16 cellular contexts compared by ENCODE assay signal in the genomic region with DNA sequence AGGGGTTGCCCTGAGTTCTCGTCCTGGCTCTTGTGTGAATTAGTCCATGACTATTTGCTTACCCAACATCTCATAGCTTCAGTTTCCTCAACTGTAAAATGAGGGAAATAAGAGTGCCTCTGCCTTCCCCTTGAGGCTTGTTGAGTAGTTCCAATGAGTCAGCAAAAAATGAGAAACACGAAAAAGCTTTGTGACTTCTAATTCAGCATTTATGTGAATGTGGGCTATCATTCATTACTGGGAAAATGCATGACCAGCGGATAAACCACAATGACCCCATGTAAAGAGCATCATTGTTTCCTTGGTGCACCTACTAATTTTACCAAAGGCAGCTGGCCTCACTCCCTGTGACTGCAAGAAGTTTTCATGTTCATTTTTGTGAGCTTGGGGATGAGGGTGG.
"Had no signal": no experiment of that assay in that cellular context is flagged by ENCODE, and none has a peak within 500 bp of the region (broad histone marks: within the 10 kb centered on the region; RNA-seq: fewer than 3 reads in every experiment).

No MANE protein-coding gene starts in this region.

- H3K27me3 ChIP-seq: esophagus squamous epithelium, gastroesophageal sphincter, ovary, stomach, thyroid gland, vagina had no signal

- H3K4me1 Mint-ChIP-seq: activated naive CD4-positive, alpha-beta T cell treated with anti-CD3 and anti-CD28 coated beads, Interleukin-2, amount 50 U/mL, for 24 hours; neural crest cell had no signal

- H3K27ac ChIP-seq: esophagus squamous epithelium, gastroesophageal sphincter, ovary, stomach, thyroid gland, vagina had no signal

- DNase-seq: activated effector memory CD4-positive, alpha-beta T cell treated with Interleukin-2 at 50 U/mL for 16 hours; activated T-cell treated with anti-CD3 and anti-CD28 coated beads, Interleukin-2, amount 50 U/mL, for 1 hour; amygdala; esophagus squamous epithelium; kidney; ovary; small intestine; stomach; T-helper 2 cell; thyroid gland had no signal

- H3K27ac Mint-ChIP-seq: activated naive CD4-positive, alpha-beta T cell treated with anti-CD3 and anti-CD28 coated beads, Interleukin-2, amount 50 U/mL, for 24 hours had no signal

- H3K4me3 Mint-ChIP-seq: activated naive CD4-positive, alpha-beta T cell treated with anti-CD3 and anti-CD28 coated beads, Interleukin-2, amount 50 U/mL, for 24 hours; neural crest cell had no signal

- H3K9me3 ChIP-seq: esophagus squamous epithelium, gastroesophageal sphincter, ovary, stomach, thyroid gland, vagina had no signal

- H3K4me1 ChIP-seq: esophagus squamous epithelium, gastroesophageal sphincter, stomach, vagina had no signal

- FAIRE-seq: bronchial epithelial cell, kidney, small intestine had no signal

- H3K36me3 Mint-ChIP-seq: activated naive CD4-positive, alpha-beta T cell treated with anti-CD3 and anti-CD28 coated beads, Interleukin-2, amount 50 U/mL, for 24 hours had no signal

- H3K36me3 ChIP-seq: esophagus squamous epithelium, gastroesophageal sphincter, ovary, stomach, thyroid gland, vagina had no signal

- ATAC-seq: activated CD4-positive, CD25-positive, alpha-beta regulatory T cell treated with anti-CD3 and anti-CD28 coated beads, Interleukin-2, amount 50 U/mL, for 24 hours; gastroesophageal sphincter had no signal

- H3K4me3 ChIP-seq: esophagus squamous epithelium, gastroesophageal sphincter, ovary, stomach, thyroid gland, vagina had no signal
